28 cellular contexts compared by ENCODE assay signal in genomic region chr20:39075731-39076130, GRCh38.
"Had no signal": no experiment of that assay in that cellular context is flagged by ENCODE, and none has a peak within 500 bp of the region (broad histone marks: within the 10 kb centered on the region; RNA-seq: fewer than 3 reads in every experiment).

No MANE protein-coding gene starts in this region.

- H3K27ac ChIP-seq: colonic mucosa, coronary artery, dorsolateral prefrontal cortex, epithelial cell of prostate, esophagus muscularis mucosa, esophagus squamous epithelium, foreskin keratinocyte, gastrocnemius medialis, gastroesophageal sphincter, heart left ventricle, heart right ventricle had no signal

- H3K9me3 ChIP-seq: colonic mucosa, esophagus muscularis mucosa, esophagus squamous epithelium, gastrocnemius medialis, gastroesophageal sphincter, heart left ventricle, heart right ventricle had no signal

- H3K4me3 ChIP-seq: colonic mucosa, coronary artery, dorsolateral prefrontal cortex, esophagus muscularis mucosa, esophagus squamous epithelium, gastrocnemius medialis, gastroesophageal sphincter, heart left ventricle, heart right ventricle had no signal

- FAIRE-seq: colon, endometrium, endothelial cell of umbilical vein, frontal cortex had no signal

- H3K4me1 ChIP-seq: colonic mucosa, esophagus muscularis mucosa, esophagus squamous epithelium, foreskin keratinocyte, gastrocnemius medialis, gastroesophageal sphincter, heart left ventricle, heart right ventricle had no signal

- H3K36me3 ChIP-seq: colonic mucosa, esophagus muscularis mucosa, esophagus squamous epithelium, gastrocnemius medialis, gastroesophageal sphincter, heart left ventricle, heart right ventricle had no signal

- DNase-seq: colonic mucosa; cortex of kidney; dermis blood vessel endothelial cell; dorsolateral prefrontal cortex; effector CD4-positive, alpha-beta T cell; effector CD8-positive, alpha-beta T cell; effector memory CD4-positive, alpha-beta T cell; effector memory CD8-positive, alpha-beta T cell; endodermal cell; erythroblast; esophagus squamous epithelium; foreskin fibroblast; foreskin keratinocyte; foreskin melanocyte; gastrocnemius medialis; glutamatergic neuron; head of caudate nucleus; heart left ventricle; heart right ventricle had no signal

- ATAC-seq: effector memory CD8-positive, alpha-beta T cell; esophagus mucosa; foreskin keratinocyte; gastrocnemius medialis; gastroesophageal sphincter; heart left ventricle; heart right ventricle had no signal

- H3K27me3 ChIP-seq: colonic mucosa, gastrocnemius medialis had no signal
